ENCODE assay signal across 8 cellular contexts in genomic region chr17:51461578-51462004, GRCh38.
DNase-seq lines count a peak whose midpoint lies in the region; ATAC-seq and TF ChIP-seq lines count a peak whose summit lies in the region.

No MANE protein-coding gene starts in this region.

- peak; percentile 80 for DNase-seq in DMS153 (lab: John Stamatoyannopoulos, UW)
- DNase-seq in MV-4-11 (lab: John Stamatoyannopoulos, UW): peak; percentile 32
- peak; percentile 32 for DNase-seq in T-helper 22 cell (ENCODE audit: low read depth)
- peak; percentile 32 for DNase-seq in brain microvascular endothelial cell
- no peak for DNase-seq in kidney epithelial cell (ENCODE audit: low read depth)
- DNase-seq in stimulated activated CD4-positive, alpha-beta T cell treated with anti-CD3 and anti-CD28 coated beads, Interleukin-4, amount 100 ng/mL, for 48 hours (ENCODE audit: low read depth in 2 of 2): peak; percentile 31 to 32

- H3K27me3 ChIP-seq in brain microvascular endothelial cell (replicated peaks) (no peaks in the 10 kb centered on the region), kidney epithelial cell (ENCODE audit: control insufficient read depth, insufficient read depth, low read length) (no peaks in the 10 kb centered on the region)

- no peak overlapping the region for H3K27ac ChIP-seq in brain microvascular endothelial cell

- H3K4me3 ChIP-seq in brain microvascular endothelial cell (ENCODE audit: low read depth, low read length) (no peak overlapping the region), kidney epithelial cell (ENCODE audit: low read depth, low read length) (no peak overlapping the region)

- no peaks in the 10 kb centered on the region for H3K36me3 ChIP-seq in brain microvascular endothelial cell (replicated peaks)
- H3K36me3 ChIP-seq in kidney epithelial cell (ENCODE audit: control insufficient read depth, insufficient read depth, low read length): no peaks in the 10 kb centered on the region

- in situ Hi-C loops in brain microvascular endothelial cell (cut with HindIII; ENCODE audit: low pct_ligation_motif_present, low sequenced_read_pairs): no loop called here

- TF ChIP-seq CTCF in brain microvascular endothelial cell (IDR thresholded peaks at IDR 0.05; ENCODE audit: low read depth, low read length, missing control alignments): peak; percentile 81
- peak; percentile 82 for TF ChIP-seq CTCF in kidney epithelial cell (IDR thresholded peaks at IDR 0.05; ENCODE audit: insufficient read depth, low read length, poor library complexity, severe bottlenecking)

- ATAC-seq in GM21619 (IDR thresholded peaks at IDR 0.05; ENCODE audit: unreplicated experiment) (peak; percentile 85), HG02571 (IDR thresholded peaks at IDR 0.05; ENCODE audit: unreplicated experiment) (no peak)
